In the genomic region with DNA sequence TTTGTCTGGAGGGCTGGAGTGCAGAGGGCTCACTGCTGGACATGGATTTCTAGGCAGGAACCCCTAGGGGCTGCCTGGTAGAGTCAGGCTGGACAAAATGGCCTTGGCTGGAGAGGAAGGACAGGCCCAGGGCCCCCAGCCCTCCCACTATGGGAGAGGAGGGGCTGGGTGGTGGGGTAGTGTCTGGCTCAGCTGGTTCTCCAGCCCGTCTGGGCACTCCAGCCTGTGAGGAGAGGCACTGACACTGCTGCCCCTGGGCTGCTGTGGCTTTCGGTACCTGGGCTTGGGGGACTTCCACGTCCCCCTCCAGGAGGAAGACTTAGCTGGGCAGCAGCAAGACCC, we compare ENCODE assay signal across 16 cellular contexts. TPM values are rescaled to one million over a fixed set of nuclear protein-coding genes. Genes with fewer than 3 reads are reported as not detected.
"Had no signal": no experiment of that assay in that cellular context is flagged by ENCODE, and none has a peak within 500 bp of the region (broad histone marks: within the 10 kb centered on the region; RNA-seq: fewer than 3 reads in every experiment).

No MANE protein-coding gene starts in this region.

- FAIRE-seq: astrocyte, small intestine had no signal

- H3K36me3 ChIP-seq: transverse colon had no signal

- H3K9me3 ChIP-seq: gastroesophageal sphincter, transverse colon had no signal

- H3K9me3 Mint-ChIP-seq: activated CD4-positive, alpha-beta memory T cell treated with anti-CD3 and anti-CD28 coated beads, Interleukin-2, amount 10 ng/mL, durations not matched to agents 7 days and 5 days; activated T-cell treated with anti-CD3 and anti-CD28 coated beads, Interleukin-2, amount 50 U/mL, for 24 hours had no signal

- H2AFZ ChIP-seq: parathyroid adenoma had no signal

- H3K4me3 Mint-ChIP-seq: activated CD4-positive, alpha-beta memory T cell treated with anti-CD3 and anti-CD28 coated beads, Interleukin-2, amount 10 ng/mL, durations not matched to agents 7 days and 5 days; activated T-cell treated with anti-CD3 and anti-CD28 coated beads, Interleukin-2, amount 50 U/mL, for 24 hours had no signal

- H3K79me2 ChIP-seq: parathyroid adenoma had no signal

- H3K27me3 Mint-ChIP-seq: activated CD4-positive, alpha-beta memory T cell treated with anti-CD3 and anti-CD28 coated beads, Interleukin-2, amount 10 ng/mL, durations not matched to agents 7 days and 5 days; activated T-cell treated with anti-CD3 and anti-CD28 coated beads, Interleukin-2, amount 50 U/mL, for 24 hours had no signal

- H3K9ac ChIP-seq: parathyroid adenoma had no signal

- ATAC-seq: gastroesophageal sphincter; left ventricle myocardium superior; stimulated activated naive CD8-positive, alpha-beta T cell treated with anti-CD3 and anti-CD28 coated beads, Interleukin-15, Interleukin-2, amounts not matched to agents 100 U/mL and 50 U/mL, for 24 hours had no signal

- H3K27me3 ChIP-seq: transverse colon had no signal

- H3K4me3 ChIP-seq: gastroesophageal sphincter, transverse colon had no signal

- DNase-seq: activated CD4-positive, alpha-beta memory T cell treated with anti-CD3 and anti-CD28 coated beads, Interleukin-2, amount 10 ng/mL, durations not matched to agents 7 days and 5 days; activated effector memory CD4-positive, alpha-beta T cell treated with Interleukin-2 at 50 U/mL for 16 hours; activated naive CD4-positive, alpha-beta T cell treated with anti-CD3 and anti-CD28 coated beads, Interleukin-2, amount 50 U/mL, for 16 hours; activated T-cell treated with anti-CD3 and anti-CD28 coated beads, Interleukin-2, amount 50 U/mL, for 24 hours; left ventricle myocardium superior; small intestine; stimulated activated CD4-positive, alpha-beta T cell treated with anti-CD3 and anti-CD28 coated beads, Interleukin-4, amount 100 ng/mL, for 4 hours; stimulated activated CD8-positive, alpha-beta memory T cell treated with anti-CD3 and anti-CD28 coated beads, Interleukin-4, amount 100 ng/mL, for 48 hours; stimulated activated naive CD8-positive, alpha-beta T cell treated with anti-CD3 and anti-CD28 coated beads, Interleukin-15, Interleukin-2, amounts not matched to agents 100 U/mL and 50 U/mL, for 24 hours; transverse colon had no signal

- H3K27ac ChIP-seq: gastroesophageal sphincter, parathyroid adenoma, transverse colon, VCaP had no signal

- H3K4me1 Mint-ChIP-seq: activated CD4-positive, alpha-beta memory T cell treated with anti-CD3 and anti-CD28 coated beads, Interleukin-2, amount 10 ng/mL, durations not matched to agents 7 days and 5 days had no signal

- H3K27ac Mint-ChIP-seq: activated CD4-positive, alpha-beta memory T cell treated with anti-CD3 and anti-CD28 coated beads, Interleukin-2, amount 10 ng/mL, durations not matched to agents 7 days and 5 days; activated T-cell treated with anti-CD3 and anti-CD28 coated beads, Interleukin-2, amount 50 U/mL, for 24 hours had no signal

RNA-seq across cellular contexts. Expression of a gene that starts 34.4 kb away (rescaled TPM):
- total RNA-seq: dermis microvascular lymphatic vessel endothelial cell, left ventricle myocardium superior, renal cortical epithelial cell had no signal
